8 cellular contexts compared by ENCODE assay signal in the genomic region with DNA sequence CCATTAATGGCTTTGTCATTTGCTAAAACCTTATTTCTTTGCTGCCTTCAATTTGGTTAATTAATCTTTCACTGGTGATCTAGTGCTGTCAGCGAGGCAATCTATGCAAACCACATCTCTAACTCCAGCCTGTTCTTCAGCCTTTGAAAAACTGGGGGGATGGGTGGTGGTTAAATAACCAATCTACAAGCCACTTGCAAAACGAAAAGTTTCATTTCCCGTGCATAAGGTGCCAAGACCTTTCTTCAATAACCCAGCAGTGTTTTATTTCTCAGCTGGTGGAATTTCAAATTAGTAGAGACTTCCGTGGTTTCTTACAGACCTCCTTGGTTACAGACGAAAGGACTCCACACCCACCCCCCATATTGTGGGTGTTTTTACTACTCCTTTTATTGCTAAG.
DNase-seq lines count a peak whose midpoint lies in the region; ATAC-seq and TF ChIP-seq lines count a peak whose summit lies in the region.

No MANE protein-coding gene starts in this region.

- H3K4me3 Mint-ChIP-seq in nephron progenitor cell (peak overlapping the region; percentile 17), chondrocyte (ENCODE audit: unreplicated experiment) (no peak overlapping the region)

- peaks cover 53% of the 10 kb centered on the region for H3K4me1 Mint-ChIP-seq in nephron progenitor cell
- no peaks in the 10 kb centered on the region for H3K4me1 Mint-ChIP-seq in chondrocyte (ENCODE audit: low read depth)

- H3K36me3 Mint-ChIP-seq in nephron progenitor cell (ENCODE audit: low read depth) (no peaks in the 10 kb centered on the region), chondrocyte (ENCODE audit: low read depth) (peaks cover 2% of the 10 kb centered on the region)

- no peaks in the 10 kb centered on the region for H3K4me1 ChIP-seq in BE2C

- no peak overlapping the region for H3K4me3 ChIP-seq in BE2C (ENCODE audit: low read depth, low read length)

- H3K9me3 Mint-ChIP-seq in nephron progenitor cell (no peaks in the 10 kb centered on the region), chondrocyte (ENCODE audit: low read depth) (peaks cover under 1% of the 10 kb centered on the region)

- TF ChIP-seq CTCF in nephron progenitor cell (IDR thresholded peaks at IDR 0.05): no peak
- TF ChIP-seq CTCF in BE2C (IDR thresholded peaks at IDR 0.05; ENCODE audit: low read depth, low read length): no peak
- no peak for TF ChIP-seq CTCF in chondrocyte (IDR thresholded peaks at IDR 0.05)

- no peaks in the 10 kb centered on the region for H3K36me3 ChIP-seq in BE2C

- DNase-seq in NOMO-1 (lab: John Stamatoyannopoulos, UW; ENCODE audit: unreplicated experiment in 2 of 2) (peak; percentile 64 to 80), nephron progenitor cell (no peak), BE2C (no peak), C1 segment of cervical spinal cord (lab: John Stamatoyannopoulos, UW) (no peak), NCI-H2107 treated with DMSO at 0.1 percent for 48 hours (lab: John Stamatoyannopoulos, UW; ENCODE audit: unreplicated experiment) (no peak), chondrocyte (ENCODE audit: low spot score) (no peak)

- peaks cover 5% of the 10 kb centered on the region; the same call in 1 of the 2 replicates for H3K27me3 ChIP-seq in BE2C

- H3K9me3 ChIP-seq in BE2C: no peaks in the 10 kb centered on the region

- H3K27me3 Mint-ChIP-seq in nephron progenitor cell (ENCODE audit: low read depth, poor library complexity) (peaks cover 3% of the 10 kb centered on the region), chondrocyte (ENCODE audit: low read depth) (peaks cover 23% of the 10 kb centered on the region)

- H3K27ac Mint-ChIP-seq in nephron progenitor cell (no peak overlapping the region), chondrocyte (ENCODE audit: unreplicated experiment) (no peak overlapping the region)

- peak; percentile 94 for ATAC-seq in GM18861 (IDR thresholded peaks at IDR 0.05; ENCODE audit: unreplicated experiment)
- peak; percentile 90 for ATAC-seq in HG02623 (IDR thresholded peaks at IDR 0.05; ENCODE audit: unreplicated experiment)

Comparison
In these comparisons a context has a peak if more than half of its experiments do, and no peak if none do; other contexts are left out.
1. DNase-seq: peak in NOMO-1 (2 of 2); none in nephron progenitor cell (single experiment), BE2C (single experiment), C1 segment of cervical spinal cord (0 of 14), NCI-H2107 treated with DMSO at 0.1 percent for 48 hours (single experiment) and chondrocyte (single experiment).